Comparison of ENCODE assay signal across 8 cellular contexts in the genomic region with DNA sequence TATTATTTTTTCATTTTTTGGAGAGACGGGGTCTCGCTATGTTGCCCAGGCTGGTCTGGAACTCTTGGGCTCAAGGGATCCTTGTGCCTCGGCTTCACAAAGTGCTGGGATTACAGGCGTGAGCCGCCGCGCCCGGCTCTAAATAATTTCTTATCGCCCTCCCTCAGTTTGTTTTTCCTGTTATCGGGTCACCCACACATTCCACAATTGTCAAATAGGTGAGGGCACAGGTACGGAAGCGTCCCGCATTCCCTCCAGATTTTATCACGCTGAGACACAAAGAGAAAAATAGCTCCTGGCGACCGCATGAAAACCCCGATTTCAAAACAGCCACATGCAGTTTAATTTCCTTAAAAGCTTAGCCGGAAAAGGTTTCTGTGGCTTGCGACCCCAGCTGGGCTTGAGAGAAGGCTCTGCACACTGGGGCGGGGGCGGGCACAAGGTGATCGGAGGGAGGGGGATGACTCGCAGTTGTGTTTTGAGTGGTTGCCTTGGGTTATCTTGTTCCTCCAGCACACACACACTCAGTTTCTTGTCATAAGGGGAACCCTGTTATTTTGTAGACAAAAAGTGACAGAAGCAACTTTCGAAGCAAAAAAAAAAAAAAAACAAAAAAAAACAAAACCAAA. TPM values are rescaled to one million over a fixed set of nuclear protein-coding genes. Genes with fewer than 3 reads are reported as not detected.
DNase-seq lines count a peak whose midpoint lies in the region; ATAC-seq and TF ChIP-seq lines count a peak whose summit lies in the region.

No MANE protein-coding gene starts in this region.

- H3K9ac ChIP-seq in BLaER1 treated with 17β-estradiol and CSF1 and Interleukin-3, amounts not matched to agents 10 nM and 100 nM, result peak overlapping the region; percentile 97 to 100 (median 99)
- H3K9ac ChIP-seq in HUES6 (ENCODE audit: low read length), result peak overlapping the region; percentile 68

- POLR2A ChIA-PET in activated B cell treated with CpG ODN at 0.5 μM for 24 hours (lab: Charles Lee), result interaction anchor here (0.5 to 1.8 kb wide), 7 partner anchors 14 to 686 kb away, joined by 3 to 14 read pairs (median 4); no protein-coding TSS in a partner anchor

- CTCF ChIA-PET in activated B cell treated with CpG ODN at 0.5 μM for 24 hours (lab: Charles Lee), result interaction anchor here (0.8 to 1.5 kb wide), 4 partner anchors 16 to 179 kb away, joined by 3 to 5 read pairs (median 4); no protein-coding TSS in a partner anchor

- H3K4me3 ChIP-seq in BLaER1 treated with 17β-estradiol and CSF1 and Interleukin-3, amounts not matched to agents 10 nM and 100 nM, result peak overlapping the region; percentile 91 to 97 (median 96)
- H3K4me3 ChIP-seq in HUES6 (ENCODE audit: low read depth, low read length), result peak overlapping the region; percentile 93

- ATAC-seq in GM21390 (IDR thresholded peaks at IDR 0.05; ENCODE audit: unreplicated experiment) (peak; percentile 35), activated B cell treated with CpG ODN at 0.5 μM for 24 hours (ENCODE audit: low read depth) (peak; percentile 59), memory B cell (ENCODE audit: low read depth) (peak; percentile 62)

- H3K36me3 Mint-ChIP-seq in activated B cell treated with CpG ODN at 0.5 μM for 24 hours (ENCODE audit: low read depth), result peaks cover 5% of the 10 kb centered on the region
- H3K36me3 Mint-ChIP-seq in memory B cell, result peaks cover 2% of the 10 kb centered on the region

- H3K27ac Mint-ChIP-seq in activated B cell treated with CpG ODN at 0.5 μM for 24 hours (peak overlapping the region; percentile 97), memory B cell (peak overlapping the region; percentile 98)

- H3K27me3 Mint-ChIP-seq in activated B cell treated with CpG ODN at 0.5 μM for 24 hours, result peaks cover 3% of the 10 kb centered on the region
- peaks cover 9% of the 10 kb centered on the region for H3K27me3 Mint-ChIP-seq in memory B cell

- intact Hi-C loops in activated B cell treated with CpG ODN at 0.5 μM for 24 hours (cut with micrococcal nuclease), result loop anchor here (2.0 to 10.0 kb wide), 12 partner anchors 64 to 1718 kb away; partner anchors contain the start of genes AGGF1, ANKRD31, CERT1 and F2R

- H3K4me1 Mint-ChIP-seq in activated B cell treated with CpG ODN at 0.5 μM for 24 hours (peaks cover 51% of the 10 kb centered on the region), memory B cell (peaks cover 20% of the 10 kb centered on the region)

- DNase-seq in activated B cell treated with CpG ODN at 0.5 μM for 24 hours (peak; percentile 31), cerebellar cortex (ENCODE audit: low spot score) (peak; percentile 63), memory B cell (ENCODE audit: low spot score in 2 of 2) (peak; percentile 46 to 58), NCI-H2029 (lab: John Stamatoyannopoulos, UW) (no peak)
- peak; percentile 80 to 81 for DNase-seq in stimulated activated CD8-positive, alpha-beta memory T cell treated with anti-CD3 and anti-CD28 coated beads, Interleukin-15, amount 100 ng/mL, for 48 hours (ENCODE audit: low read depth in 2 of 2)

- peak overlapping the region; percentile 93 to 100 (median 99) for H3K27ac ChIP-seq in BLaER1 treated with 17β-estradiol and CSF1 and Interleukin-3, amounts not matched to agents 10 nM and 100 nM
- H3K27ac ChIP-seq in HUES6 (ENCODE audit: low read depth, low read length), result peak overlapping the region; percentile 55; the same call in 1 of the 2 replicates

- no peaks in the 10 kb centered on the region for H3K9me3 Mint-ChIP-seq in activated B cell treated with CpG ODN at 0.5 μM for 24 hours
- no peaks in the 10 kb centered on the region for H3K9me3 Mint-ChIP-seq in memory B cell

- H3K4me3 Mint-ChIP-seq in activated B cell treated with CpG ODN at 0.5 μM for 24 hours (peak overlapping the region; percentile 95), memory B cell (peak overlapping the region; percentile 97)

- peaks cover 44 to 68% (median 55%) of the 10 kb centered on the region in 10 experiments for H3K4me1 ChIP-seq in BLaER1 treated with 17β-estradiol and CSF1 and Interleukin-3, amounts not matched to agents 10 nM and 100 nM
- peaks cover 36% of the 10 kb centered on the region for H3K4me1 ChIP-seq in HUES6 (ENCODE audit: control insufficient read depth, insufficient read depth, low read length)

- H4K20me1 ChIP-seq in BLaER1 treated with 17β-estradiol and CSF1 and Interleukin-3, amounts not matched to agents 10 nM and 100 nM, result peaks cover 8 to 31% (median 24%) of the 10 kb centered on the region in 11 experiments; a peak in 18 of 22 replicates

- H3K27me3 ChIP-seq in BLaER1 treated with 17β-estradiol and CSF1 and Interleukin-3, amounts not matched to agents 10 nM and 100 nM, result no peaks in the 10 kb centered on the region
- H3K27me3 ChIP-seq in HUES6 (ENCODE audit: control insufficient read depth, insufficient read depth, low read length), result 0 out of 2 replicates have a peak, but pooled peaks cover 3% of the 10 kb centered on the region

- peaks cover 0 to 5% (median 0%) of the 10 kb centered on the region in 11 experiments; a peak in 4 of 22 replicates for H3K36me3 ChIP-seq in BLaER1 treated with 17β-estradiol and CSF1 and Interleukin-3, amounts not matched to agents 10 nM and 100 nM
- H3K36me3 ChIP-seq in HUES6 (ENCODE audit: control insufficient read depth, insufficient read depth, low read length), result no peaks in the 10 kb centered on the region

- peak overlapping the region; percentile 83 to 98 (median 93) for H3K4me2 ChIP-seq in BLaER1 treated with 17β-estradiol and CSF1 and Interleukin-3, amounts not matched to agents 10 nM and 100 nM

- no peaks in the 10 kb centered on the region for H3K9me3 ChIP-seq in BLaER1 treated with 17β-estradiol and CSF1 and Interleukin-3, amounts not matched to agents 10 nM and 100 nM (replicated peaks in 1 of 11)
- no peaks in the 10 kb centered on the region for H3K9me3 ChIP-seq in HUES6 (ENCODE audit: control insufficient read depth, insufficient read depth, low read depth, low read length)

- no peak for TF ChIP-seq CTCF in activated B cell treated with CpG ODN at 0.5 μM for 24 hours (IDR thresholded peaks at IDR 0.05)

RNA-seq across cellular contexts. Expression of gene IQGAP2, which starts 0.7 kb away (rescaled TPM):
- total RNA-seq in activated B cell treated with CpG ODN at 0.5 μM for 24 hours, result 6.7 and 8.8 TPM in 2 replicates
